Comparison of ENCODE assay signal across 8 cellular contexts in the genomic region with DNA sequence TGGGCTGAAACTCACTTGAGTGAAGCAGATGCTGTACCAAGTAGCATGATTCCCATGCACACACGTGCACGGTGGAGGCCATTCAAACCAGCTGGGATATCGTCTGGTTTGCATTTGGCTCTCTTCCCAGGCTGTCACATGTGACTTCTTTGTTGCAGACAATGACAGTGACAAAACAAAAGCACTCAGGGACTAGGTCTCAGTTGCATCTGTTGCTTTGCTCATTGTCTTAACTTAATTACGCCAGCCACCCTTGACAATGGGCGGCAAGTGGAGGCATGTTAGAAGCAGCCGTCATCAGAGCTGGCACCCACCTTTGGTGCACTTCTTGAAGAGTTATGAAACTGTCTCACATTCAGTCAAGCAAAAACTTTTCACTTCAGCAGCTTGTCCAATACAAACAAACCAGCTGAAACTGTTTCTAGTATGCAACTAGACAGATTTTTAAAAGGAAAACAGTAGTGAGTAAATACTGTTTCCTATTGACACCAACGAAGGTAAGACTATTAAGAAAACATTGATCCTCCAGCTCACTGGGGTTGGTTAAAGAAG.
DNase-seq lines count a peak whose midpoint lies in the region; ATAC-seq and TF ChIP-seq lines count a peak whose summit lies in the region.

No MANE protein-coding gene starts in this region.

- H3K36me3 Mint-ChIP-seq in T-cell: no peaks in the 10 kb centered on the region

- no peaks in the 10 kb centered on the region for H3K4me1 ChIP-seq in left lung

- H3K4me3 ChIP-seq in left lung: no peak overlapping the region

- H3K9me3 ChIP-seq in left lung: no peaks in the 10 kb centered on the region

- no peak overlapping the region for H3K27ac Mint-ChIP-seq in T-cell

- H3K4me3 Mint-ChIP-seq in T-cell: no peak overlapping the region

- no peak for TF ChIP-seq CTCF in left lung (IDR thresholded peaks at IDR 0.05)

- H3K27ac ChIP-seq in left lung: no peak overlapping the region

- intact Hi-C loops in left lung (cut with DNase I) (no loop called here), posterior vena cava (cut with DNase I) (no loop called here)

- no peaks in the 10 kb centered on the region for H3K4me1 Mint-ChIP-seq in T-cell

- H3K36me3 ChIP-seq in left lung: no peaks in the 10 kb centered on the region

- peak; percentile 60 for DNase-seq in DMS79 (lab: John Stamatoyannopoulos, UW)
- peak; percentile 42 for DNase-seq in SK-N-DZ (ENCODE audit: low spot score)
- no peak for DNase-seq in left lung
- DNase-seq in posterior vena cava (ENCODE audit: low spot score): no peak
- DNase-seq in T-cell: no peak
- no peak for DNase-seq in HEK293T (ENCODE audit: extremely low spot score)

- ATAC-seq in HG03342 (IDR thresholded peaks at IDR 0.05; ENCODE audit: unreplicated experiment) (peak; percentile 70), left lung (peak; percentile 49), HG03378 (IDR thresholded peaks at IDR 0.05; ENCODE audit: unreplicated experiment) (no peak), T-cell (replicated peaks in 1 of 4) (no peak)

- POLR2A ChIA-PET in T-cell (lab: Charles Lee): no interaction called here
- POLR2A ChIA-PET in HEK293T (lab: Yijun Ruan, JAX): no interaction called here

- no peaks in the 10 kb centered on the region for H3K27me3 ChIP-seq in left lung

- CTCF ChIA-PET in T-cell (lab: Charles Lee): no interaction called here
- CTCF ChIA-PET in HEK293T (lab: Yijun Ruan, JAX): no interaction called here

- H3K27me3 Mint-ChIP-seq in T-cell: peaks cover 3 to 4% of the 10 kb centered on the region in 2 donors

- no peaks in the 10 kb centered on the region for H3K9me3 Mint-ChIP-seq in T-cell

TF ChIP-seq in HEK293T, 16 proteins besides CTCF, POLR2A, EP300 and RAD21:
- TF ChIP-seq FOXA1 (IDR thresholded peaks at IDR 0.05): no peak
- no peak for TF ChIP-seq ELF4 (IDR thresholded peaks at IDR 0.05)
- no peak for TF ChIP-seq ZNF384 (IDR thresholded peaks at IDR 0.05)
- no peak for TF ChIP-seq SUZ12 (IDR thresholded peaks at IDR 0.05)
- no peak for TF ChIP-seq L3MBTL2 (conservative IDR thresholded peaks at IDR 0.05)
- no peak for TF ChIP-seq SP1 (IDR thresholded peaks at IDR 0.05)
- TF ChIP-seq BHLHE40 (IDR thresholded peaks at IDR 0.05; ENCODE audit: borderline replicate concordance): no peak
- TF ChIP-seq HDGF (IDR thresholded peaks at IDR 0.05; ENCODE audit: borderline replicate concordance): no peak

Comparison
In these comparisons a context has a peak if more than half of its experiments do, and no peak if none do; other contexts are left out.
1. DNase-seq: peak in DMS79 (single experiment) and SK-N-DZ (single experiment); none in left lung (0 of 2), posterior vena cava (single experiment), T-cell (0 of 34) and HEK293T (single experiment).
2. ATAC-seq: peak in HG03342 (single experiment) and left lung (single experiment); none in HG03378 (single experiment) and T-cell (0 of 4).